ENCODE assay signal across 8 cellular contexts in the genomic region with DNA sequence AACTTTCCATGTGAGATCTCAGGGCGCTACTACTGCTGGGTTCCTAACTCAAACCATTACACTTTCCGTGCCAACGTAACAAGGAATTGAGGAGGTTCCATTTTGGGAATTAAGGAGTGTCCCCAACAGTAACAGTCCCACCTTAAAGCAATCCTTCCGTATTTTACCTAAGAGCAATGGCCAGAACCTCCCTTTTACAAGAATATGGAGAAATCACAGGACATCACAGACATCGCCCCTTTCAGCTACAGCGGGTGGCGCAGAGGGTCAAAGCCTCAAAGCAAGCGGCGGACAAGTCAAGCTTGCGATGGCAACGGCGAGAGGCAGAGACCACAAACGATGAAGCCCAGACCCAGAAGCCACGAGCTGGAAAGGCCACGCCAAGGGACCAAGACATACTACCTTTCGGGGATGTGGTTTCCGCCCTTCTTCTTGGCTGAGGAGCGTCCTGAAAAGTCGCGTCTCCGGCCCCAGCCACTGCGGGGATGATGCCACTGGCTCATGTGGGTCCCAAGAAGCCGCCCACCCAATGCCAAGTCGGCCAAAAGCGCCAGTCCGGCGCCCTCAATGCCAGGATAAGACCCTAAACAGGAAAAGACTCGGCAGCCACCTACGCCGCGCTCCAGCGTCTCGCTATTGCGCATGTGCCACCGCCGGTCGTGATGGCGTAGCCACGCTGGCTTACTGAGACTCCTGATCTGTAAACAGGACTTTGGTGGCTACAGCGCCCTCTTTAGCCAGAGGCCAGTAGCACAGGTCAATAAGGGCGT. TPM values are rescaled to one million over a fixed set of nuclear protein-coding genes. Genes with fewer than 3 reads are reported as not detected.
DNase-seq lines count a peak whose midpoint lies in the region; ATAC-seq and TF ChIP-seq lines count a peak whose summit lies in the region.

Gene DUSP11 (minus strand): TSS at position 632 of the 770 bp plus-strand sequence. CDS start 129 bp downstream, at position 503.

- no peaks in the 10 kb centered on the region for H3K9me3 Mint-ChIP-seq in activated T-cell treated with anti-CD3 and anti-CD28 coated beads, Interleukin-2, amount 50 U/mL, for 24 hours

- H3K27me3 Mint-ChIP-seq in activated T-cell treated with anti-CD3 and anti-CD28 coated beads, Interleukin-2, amount 50 U/mL, for 24 hours = peaks cover 2% of the 10 kb centered on the region

- H3K4me1 ChIP-seq in PC-9 (replicated peaks; ENCODE audit: insufficient read depth) (peaks cover 22% of the 10 kb centered on the region), muscle layer of duodenum (ENCODE audit: control insufficient read depth in 1 of 2, insufficient read depth in 2 of 2, low read length in 2 of 2) (peaks cover 11 to 20% of the 10 kb centered on the region in 2 donors)

- H4K20me1 ChIP-seq in PC-9 (ENCODE audit: insufficient read depth) = no peaks in the 10 kb centered on the region

- peak within 1 kb of the TSS; percentile 100 for H2AFZ ChIP-seq in PC-9

- BruUV-seq in PC-9 (replicated peaks; lab: Mats Ljungman, UMichigan) = TSS peak; percentile 33

- TF ChIP-seq CTCF in PC-9 (conservative IDR thresholded peaks at IDR 0.05) = peak; percentile 98

- H3K9me2 ChIP-seq in PC-9 (ENCODE audit: insufficient read depth) = no peaks in the 10 kb centered on the region

- H3K4me1 Mint-ChIP-seq in activated T-cell treated with anti-CD3 and anti-CD28 coated beads, Interleukin-2, amount 50 U/mL, for 24 hours (ENCODE audit: low read depth) = peaks cover 37% of the 10 kb centered on the region

- H3K4me2 ChIP-seq in PC-9 = peak within 1 kb of the TSS; percentile 89

- H3K27ac ChIP-seq in PC-9 = peak within 1 kb of the TSS; percentile 15; the same call in 1 of the 2 replicates
- peak within 1 kb of the TSS; percentile 97 for H3K27ac ChIP-seq in muscle layer of duodenum (ENCODE audit: low read length)

- H3K4me3 Mint-ChIP-seq in activated T-cell treated with anti-CD3 and anti-CD28 coated beads, Interleukin-2, amount 50 U/mL, for 24 hours = peak within 1 kb of the TSS; percentile 99

- H3K27ac Mint-ChIP-seq in activated T-cell treated with anti-CD3 and anti-CD28 coated beads, Interleukin-2, amount 50 U/mL, for 24 hours = peak within 1 kb of the TSS; percentile 99

- peaks cover 24% of the 10 kb centered on the region for H3K79me2 ChIP-seq in PC-9 (ENCODE audit: low read depth)

- H3F3A ChIP-seq in PC-9 (ENCODE audit: insufficient read depth, low read depth) = no peaks in the 10 kb centered on the region

- H3K27me3 ChIP-seq in PC-9 (ENCODE audit: insufficient read depth, low read depth) (no peaks in the 10 kb centered on the region), muscle layer of duodenum (ENCODE audit: low read depth, low read length) (no peaks in the 10 kb centered on the region)

- DNase-seq in DMS53 (lab: John Stamatoyannopoulos, UW) (peak; percentile 96), PC-9 (peak; percentile 88 to 92)
- DNase-seq in Jurkat, Clone E6-1 (ENCODE audit: low read depth, low spot score) = peak; percentile 94
- peak; percentile 97 for DNase-seq in activated T-cell treated with anti-CD3 and anti-CD28 coated beads, Interleukin-2, amount 50 U/mL, for 24 hours
- peak; percentile 88 to 94 for DNase-seq in stimulated activated CD8-positive, alpha-beta memory T cell treated with anti-CD3 and anti-CD28 coated beads, Interleukin-7, amount 100 ng/mL, for 48 hours (ENCODE audit: extremely low read depth in 1 of 2, low read depth in 1 of 2)

- CTCF ChIA-PET in PC-9 (lab: Charles Lee) = interaction anchor here (0.6 kb wide), 1 partner anchor 58 kb away, joined by 5 read pairs; no protein-coding TSS in a partner anchor

- peak; percentile 97 for ATAC-seq in GM21576 (IDR thresholded peaks at IDR 0.05; ENCODE audit: unreplicated experiment)
- peak; percentile 100 for ATAC-seq in esophagus mucosa

- POLR2A ChIA-PET in PC-9 (lab: Charles Lee; ENCODE audit: unreplicated experiment) = interaction anchor here (0.7 kb wide), 1 partner anchor 847 kb away, joined by 4 read pairs; no protein-coding TSS in a partner anchor

- intact Hi-C loops in PC-9 (cut with micrococcal nuclease; ENCODE audit: unreplicated experiment) = no loop called here

- H3K9me3 ChIP-seq in PC-9 (ENCODE audit: insufficient read depth, low read depth) = no peaks in the 10 kb centered on the region
- H3K9me3 ChIP-seq in muscle layer of duodenum (ENCODE audit: control insufficient read depth in 1 of 2, low read length in 2 of 2) = no peaks in the 10 kb centered on the region

- H3K4me3 ChIP-seq in Jurkat, Clone E6-1 (ENCODE audit: low read length) = peak within 1 kb of the TSS; percentile 99
- H3K4me3 ChIP-seq in PC-9 = peak within 1 kb of the TSS; percentile 70
- peak within 1 kb of the TSS; percentile 98 to 100 for H3K4me3 ChIP-seq in muscle layer of duodenum (ENCODE audit: low read depth in 1 of 2, low read length in 2 of 2)

- peaks cover 41% of the 10 kb centered on the region for H3K36me3 Mint-ChIP-seq in activated T-cell treated with anti-CD3 and anti-CD28 coated beads, Interleukin-2, amount 50 U/mL, for 24 hours (ENCODE audit: low read depth)

- H3K36me3 ChIP-seq in PC-9 (ENCODE audit: low read depth) (peaks cover 17% of the 10 kb centered on the region), muscle layer of duodenum (ENCODE audit: control insufficient read depth in 1 of 2, insufficient read depth in 2 of 2, low read length in 2 of 2) (peaks cover 11 to 15% of the 10 kb centered on the region in 2 donors)

RNA-seq across cellular contexts. Expression of gene DUSP11, which starts in this region (rescaled TPM):
- polyA plus RNA-seq in Jurkat, Clone E6-1 (2012; ENCODE audit: insufficient read depth, insufficient read length) = 22.6 TPM
- total RNA-seq in PC-9 (2021) (18.8 and 24.1 TPM in 2 replicates), esophagus mucosa (28.8 TPM)

Comparison
In these comparisons a context has a peak if more than half of its experiments do, and no peak if none do; other contexts are left out.
1. Peak in every context shown above with its lines: DNase-seq, ATAC-seq, H3K4me3 ChIP-seq and H3K27ac ChIP-seq.